In the genomic region with DNA sequence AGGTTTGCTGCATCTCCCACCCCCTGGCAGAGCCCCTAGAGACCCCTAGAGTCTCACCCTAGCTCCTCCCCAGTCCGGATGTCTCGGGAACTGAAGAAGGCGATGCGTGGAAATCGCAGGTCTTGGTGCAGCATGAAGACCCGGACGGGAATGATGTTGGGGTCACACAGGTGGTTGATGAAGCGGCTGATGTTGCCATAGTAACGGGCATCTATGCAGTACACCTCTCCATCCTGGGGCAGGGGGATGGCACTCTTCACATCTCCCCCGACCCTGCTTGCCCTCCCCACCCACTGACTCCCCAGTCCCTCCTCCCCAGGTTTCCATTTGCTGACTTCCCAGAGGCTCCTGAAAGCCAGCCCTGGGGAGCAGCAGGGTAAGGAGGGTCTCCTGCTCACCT, we compare ENCODE assay signal across 19 cellular contexts. TPM values are rescaled to one million over a fixed set of nuclear protein-coding genes. Genes with fewer than 3 reads are reported as not detected.
DNase-seq lines count a peak whose midpoint lies in the region; ATAC-seq, FAIRE-seq and TF ChIP-seq lines count a peak whose summit lies in the region.
"Had no signal": no experiment of that assay in that cellular context is flagged by ENCODE, and none has a peak within 500 bp of the region (broad histone marks: within the 10 kb centered on the region; RNA-seq: fewer than 3 reads in every experiment).

No MANE protein-coding gene starts in this region.

- no peak for TF ChIP-seq EP300 in K562 (IDR thresholded peaks at IDR 0.05; ENCODE audit: low read length)

- in situ Hi-C loops in K562 (cut with MboI): no loop called here

- POLR2A ChIA-PET in K562 (lab: Yijun Ruan, JAX): interaction anchor here (1.6 to 1.7 kb wide), 3 partner anchors 14 to 45 kb away, joined by 4 to 5 read pairs (median 5); partner anchors contain the start of gene EHMT2

- H3K36me3 Mint-ChIP-seq in T-helper 17 cell (ENCODE audit: low read depth): peaks cover 11% of the 10 kb centered on the region
- H3K36me3 Mint-ChIP-seq in stimulated activated effector memory CD8-positive, alpha-beta T cell treated with anti-CD3 and anti-CD28 coated beads, Interleukin-12 subunit alpha, Interleukin-12 subunit beta, amount 100 ng/mL, for 72 hours: peaks cover 60% of the 10 kb centered on the region

- H3K9ac ChIP-seq in K562 (ENCODE audit: insufficient read depth in 1 of 2, low read depth in 2 of 2, low read length in 2 of 2): peak overlapping the region in 1 of 2 experiments; percentile 69; a peak in 1 of 4 replicates
- H3K9ac ChIP-seq: BLaER1 had no signal

- ATAC-seq in Right ventricle myocardium inferior: no peak
- no peak for ATAC-seq in T-helper 17 cell
- ATAC-seq in K562: no peak
- no peak for ATAC-seq in stimulated activated effector memory CD8-positive, alpha-beta T cell treated with anti-CD3 and anti-CD28 coated beads, Interleukin-12 subunit alpha, Interleukin-12 subunit beta, amount 100 ng/mL, for 72 hours
- ATAC-seq in GM19023 (IDR thresholded peaks at IDR 0.05; ENCODE audit: unreplicated experiment): no peak
- ATAC-seq: GM12878 had no signal

- CTCF ChIA-PET in K562 (lab: Yijun Ruan, JAX; ENCODE audit: low intra/inter-chr PET ratio): no interaction called here

- DNase-seq in Right ventricle myocardium inferior (ENCODE audit: missing footprints): peak; percentile 7
- no peak for DNase-seq in left ventricle myocardium inferior
- DNase-seq in T-helper 17 cell: no peak
- no peak for DNase-seq in K562 (ENCODE audit: extremely low read depth in 1 of 4, low spot score in 3 of 4)
- DNase-seq in stimulated activated effector memory CD8-positive, alpha-beta T cell treated with anti-CD3 and anti-CD28 coated beads, Interleukin-12 subunit alpha, Interleukin-12 subunit beta, amount 100 ng/mL, for 72 hours (ENCODE audit: low spot score in 2 of 2): no peak
- no peak for DNase-seq in DMS53 treated with DMSO at 0.1 percent for 48 hours (lab: John Stamatoyannopoulos, UW; ENCODE audit: unreplicated experiment)
- DNase-seq in midbrain (lab: John Stamatoyannopoulos, UW): no peak
- DNase-seq: 8988T; AML-193; CD4-positive, CD25-positive, alpha-beta regulatory T cell; DMS 273 treated with DMSO at 0.1 percent for 48 hours; DMS79; HCEC 1CT had no signal

- no TSS peak for BruUV-seq in K562 (replicated peaks; lab: Mats Ljungman, UMichigan)

- H3K9me3 Mint-ChIP-seq in stimulated activated effector memory CD8-positive, alpha-beta T cell treated with anti-CD3 and anti-CD28 coated beads, Interleukin-12 subunit alpha, Interleukin-12 subunit beta, amount 100 ng/mL, for 72 hours: no peaks in the 10 kb centered on the region
- H3K9me3 Mint-ChIP-seq: CD4-positive, CD25-positive, alpha-beta regulatory T cell had no signal

- no peak overlapping the region for H3K4me2 ChIP-seq in K562 (ENCODE audit: insufficient read depth, low read length)
- H3K4me2 ChIP-seq: BLaER1 had no signal

- H3K27me3 ChIP-seq in left ventricle myocardium inferior (ENCODE audit: low read depth): no peaks in the 10 kb centered on the region
- H3K27me3 ChIP-seq in K562 (ENCODE audit: control insufficient read depth in 2 of 2, insufficient read depth in 2 of 2, low read length in 2 of 2): no peaks in the 10 kb centered on the region
- H3K27me3 ChIP-seq: BLaER1 had no signal

- TF ChIP-seq CTCF in left ventricle myocardium inferior (IDR thresholded peaks at IDR 0.05; ENCODE audit: borderline replicate concordance) (no peak), K562 (IDR thresholded peaks at IDR 0.05 in 2 of 3, conservative IDR thresholded peaks at IDR 0.05 in 1 of 3; ENCODE audit: insufficient read depth in 2 of 3, low read depth in 1 of 3, low read length in 3 of 3) (no peak)

- FAIRE-seq in K562 (lab: Jason Lieb, UNC): no peak
- FAIRE-seq: GM12878, GM18507, H1, HTR-8/SVneo had no signal

- 79% methylated on average over 10 of the region's 10 CpGs for WGBS in K562 (ENCODE audit: insufficient coverage, low coverage, missing lambda C conversion rate)

- TF ChIP-seq RAD21 in K562 (CRISPR knock-in tag; conservative IDR thresholded peaks at IDR 0.05 in 1 of 2, IDR thresholded peaks at IDR 0.05 in 1 of 2): no peak

- H3K27ac ChIP-seq in left ventricle myocardium inferior (replicated peaks): no peak overlapping the region
- no peak overlapping the region for H3K27ac ChIP-seq in K562 (ENCODE audit: extremely low read depth, low read depth, low read length)
- H3K27ac ChIP-seq: BLaER1 had no signal

- H3K9me1 ChIP-seq in K562 (ENCODE audit: control insufficient read depth, insufficient read depth, low read length): no peaks in the 10 kb centered on the region

- H3K27me3 Mint-ChIP-seq in T-helper 17 cell: no peaks in the 10 kb centered on the region
- H3K27me3 Mint-ChIP-seq: CD4-positive, CD25-positive, alpha-beta regulatory T cell had no signal

- intact Hi-C loops in Right ventricle myocardium inferior (cut with DNase I): no loop called here
- intact Hi-C loops in left ventricle myocardium inferior (cut with micrococcal nuclease): no loop called here
- intact Hi-C loops in K562 (cut with micrococcal nuclease): no loop called here

- H3K4me3 ChIP-seq in left ventricle myocardium inferior: no peak overlapping the region
- no peak overlapping the region for H3K4me3 ChIP-seq in K562
- H3K4me3 ChIP-seq: BLaER1, GM12878 had no signal

- H3K4me1 ChIP-seq in left ventricle myocardium inferior (no peaks in the 10 kb centered on the region), K562 (replicated peaks in 1 of 2; ENCODE audit: control insufficient read depth in 2 of 2, insufficient read depth in 2 of 2, low read length in 2 of 2) (peaks cover 0 to 34% of the 10 kb centered on the region in 2 experiments; a peak in 3 of 5 replicates)
- H3K4me1 ChIP-seq: BLaER1 had no signal

- H4K20me1 ChIP-seq in K562 (replicated peaks; ENCODE audit: control insufficient read depth, insufficient read depth, low read length): no peaks in the 10 kb centered on the region

- H2AFZ ChIP-seq in K562 (ENCODE audit: low read depth, low read length): no peak overlapping the region

- no peak overlapping the region for H3K27ac Mint-ChIP-seq in T-helper 17 cell
- H3K27ac Mint-ChIP-seq in stimulated activated effector memory CD8-positive, alpha-beta T cell treated with anti-CD3 and anti-CD28 coated beads, Interleukin-12 subunit alpha, Interleukin-12 subunit beta, amount 100 ng/mL, for 72 hours: peak overlapping the region; percentile 86

- H3K9me3 ChIP-seq in left ventricle myocardium inferior (replicated peaks) (no peaks in the 10 kb centered on the region), T-helper 17 cell (ENCODE audit: control insufficient read depth, low read length, poor library complexity, severe bottlenecking) (no peaks in the 10 kb centered on the region), K562 (replicated peaks; ENCODE audit: control insufficient read depth, insufficient read depth, low read depth, low read length) (no peaks in the 10 kb centered on the region)
- H3K9me3 ChIP-seq: BLaER1 had no signal

- peak overlapping the region; percentile 19 for H3K4me3 Mint-ChIP-seq in T-helper 17 cell
- H3K4me3 Mint-ChIP-seq in stimulated activated effector memory CD8-positive, alpha-beta T cell treated with anti-CD3 and anti-CD28 coated beads, Interleukin-12 subunit alpha, Interleukin-12 subunit beta, amount 100 ng/mL, for 72 hours: no peak overlapping the region
- H3K4me3 Mint-ChIP-seq: CD4-positive, CD25-positive, alpha-beta regulatory T cell had no signal

- TF ChIP-seq POLR2A in K562 (conservative IDR thresholded peaks at IDR 0.05): no peak

- H3K36me3 ChIP-seq in left ventricle myocardium inferior: peaks cover 56% of the 10 kb centered on the region
- H3K36me3 ChIP-seq in K562 (ENCODE audit: control insufficient read depth, insufficient read depth, low read length): peaks cover 59% of the 10 kb centered on the region; the same call in 2 of the 3 replicates

- peaks cover 7% of the 10 kb centered on the region for H3K4me1 Mint-ChIP-seq in T-helper 17 cell
- H3K4me1 Mint-ChIP-seq in stimulated activated effector memory CD8-positive, alpha-beta T cell treated with anti-CD3 and anti-CD28 coated beads, Interleukin-12 subunit alpha, Interleukin-12 subunit beta, amount 100 ng/mL, for 72 hours: peaks cover 6% of the 10 kb centered on the region

- H3K79me2 ChIP-seq in K562 (ENCODE audit: control insufficient read depth, insufficient read depth, low read length): no peaks in the 10 kb centered on the region

RNA-seq across cellular contexts. Expression of gene SLC44A4, which starts 1.8 kb away (rescaled TPM):
- total RNA-seq in Right ventricle myocardium inferior: not detected
- total RNA-seq in left ventricle myocardium inferior: 0.08 TPM
- total RNA-seq in T-helper 17 cell: under 1 TPM; 0.10 to 0.13 TPM
- total RNA-seq in K562 (2011; cell fraction: chromatin; rRNA removed; ENCODE audit: low replicate concordance): 13.6 and 22.5 TPM in 2 replicates
- total RNA-seq in K562 (2011; cell fraction: nucleolus; rRNA removed): 16.0 and 16.6 TPM in 2 replicates
- total RNA-seq in K562 (2011; cell fraction: nucleoplasm; rRNA removed): 10.0 and 15.2 TPM in 2 replicates
- 7.9 and 9.8 TPM in 2 replicates for total RNA-seq in K562 (2014; rRNA removed)
- 7.3 and 10.3 TPM in 2 replicates for total RNA-seq in K562 (2014; rRNA removed; fragmentation: Illumina TruSeq; extraction: Trizol)
- 9.2 and 11.2 TPM in 2 replicates for total RNA-seq in K562 (2015; rRNA removed; fragmentation: Illumina TruSeq; extraction: Trizol)
- 13.6 and 18.6 TPM in 2 replicates for total RNA-seq in K562 (2021)
- 11.2 and 13.0 TPM in 2 replicates for polyA plus RNA-seq in K562 (2011; rRNA removed)
- 9.9 and 10.0 TPM in 2 replicates for polyA plus RNA-seq in K562 (2011; cell fraction: cytosol; rRNA removed)
- polyA plus RNA-seq in K562 (2011; cell fraction: nucleus; rRNA removed): 15.2 and 17.2 TPM in 2 replicates
- 10.3 and 17.3 TPM in 2 replicates for polyA plus RNA-seq in K562 (2012)
- 12.1 and 13.0 TPM in 2 replicates for polyA plus RNA-seq in K562 (2014; fragmentation: Illumina TruSeq; extraction: Trizol)
- polyA plus RNA-seq in K562 (2014; fragmentation: Nextera tagmentation; extraction: Ambion mirVana): 10 to 100 TPM in 1 of 2 experiments, 1 to 10 TPM in 1; 9.0 to 12.8 TPM
- 13.6 TPM in 2 replicates for polyA plus RNA-seq in K562 (2014; rRNA removed)
- polyA minus RNA-seq in K562 (2011; rRNA and poly(A)+ RNA removed): 2.9 and 3.4 TPM in 2 replicates
- polyA minus RNA-seq in K562 (2011; cell fraction: cytosol; rRNA and poly(A)+ RNA removed): 1.4 and 4.3 TPM in 2 replicates
- 4.2 and 5.8 TPM in 2 replicates for polyA minus RNA-seq in K562 (2011; cell fraction: nucleus; rRNA and poly(A)+ RNA removed)
- polyA plus RNA-seq: CD4-positive, CD25-positive, alpha-beta regulatory T cell had no signal

RNA-seq across cellular contexts. Expression of gene EHMT2, which starts 16.9 kb away (rescaled TPM):
- 16.8 TPM for total RNA-seq in Right ventricle myocardium inferior
- 15.6 TPM for total RNA-seq in left ventricle myocardium inferior
- total RNA-seq in T-helper 17 cell: 10 to 100 TPM; 40.4 to 46.2 TPM
- total RNA-seq in K562 (2011; cell fraction: chromatin; rRNA removed; ENCODE audit: low replicate concordance): 69.0 and 119 TPM in 2 replicates
- 74.9 and 75.4 TPM in 2 replicates for total RNA-seq in K562 (2011; cell fraction: nucleolus; rRNA removed)
- total RNA-seq in K562 (2011; cell fraction: nucleoplasm; rRNA removed): 62.5 and 71.7 TPM in 2 replicates
- total RNA-seq in K562 (2014; rRNA removed): 42.0 and 61.8 TPM in 2 replicates
- 16.5 and 24.5 TPM in 2 replicates for total RNA-seq in K562 (2014; rRNA removed; fragmentation: Illumina TruSeq; extraction: Trizol)
- 38.5 and 42.9 TPM in 2 replicates for total RNA-seq in K562 (2015; rRNA removed; fragmentation: Illumina TruSeq; extraction: Trizol)
- total RNA-seq in K562 (2021): 61.7 and 63.8 TPM in 2 replicates
- polyA plus RNA-seq in K562 (2011; rRNA removed): 29.1 and 49.4 TPM in 2 replicates
- polyA plus RNA-seq in K562 (2011; cell fraction: cytosol; rRNA removed): 39.1 and 46.6 TPM in 2 replicates
- 121 and 148 TPM in 2 replicates for polyA plus RNA-seq in K562 (2011; cell fraction: nucleus; rRNA removed)
- 70.5 and 80.9 TPM in 2 replicates for polyA plus RNA-seq in K562 (2012)
- polyA plus RNA-seq in K562 (2014; fragmentation: Illumina TruSeq; extraction: Trizol): 56.5 and 61.4 TPM in 2 replicates
- 1 to 10 TPM; 2.1 to 4.1 TPM for polyA plus RNA-seq in K562 (2014; fragmentation: Nextera tagmentation; extraction: Ambion mirVana)
- polyA plus RNA-seq in K562 (2014; rRNA removed): 41.2 and 44.9 TPM in 2 replicates
- 31.6 and 42.3 TPM in 2 replicates for polyA minus RNA-seq in K562 (2011; rRNA and poly(A)+ RNA removed)
- 38.8 and 54.2 TPM in 2 replicates for polyA minus RNA-seq in K562 (2011; cell fraction: cytosol; rRNA and poly(A)+ RNA removed)
- polyA minus RNA-seq in K562 (2011; cell fraction: nucleus; rRNA and poly(A)+ RNA removed): 16.0 and 25.3 TPM in 2 replicates

RNA-seq across cellular contexts. Expression of gene NEU1, which starts 18.0 kb away (rescaled TPM):
- total RNA-seq in Right ventricle myocardium inferior (25.6 TPM), left ventricle myocardium inferior (26.0 TPM), T-helper 17 cell (10 to 100 TPM; 27.1 to 29.6 TPM), K562 (2014; rRNA removed) (50.3 and 54.0 TPM in 2 replicates), K562 (2014; rRNA removed; fragmentation: Illumina TruSeq; extraction: Trizol) (30.9 and 33.6 TPM in 2 replicates), K562 (2015; rRNA removed; fragmentation: Illumina TruSeq; extraction: Trizol) (63.9 and 64.3 TPM in 2 replicates), K562 (2021) (44.8 and 51.0 TPM in 2 replicates)
- total RNA-seq in K562 (2011; cell fraction: chromatin; rRNA removed; ENCODE audit: low replicate concordance): 67.7 and 179 TPM in 2 replicates
- total RNA-seq in K562 (2011; cell fraction: nucleolus; rRNA removed): 199 and 231 TPM in 2 replicates
- total RNA-seq in K562 (2011; cell fraction: nucleoplasm; rRNA removed): 148 and 162 TPM in 2 replicates
- polyA plus RNA-seq in K562 (2011; rRNA removed) (67.8 and 79.4 TPM in 2 replicates), K562 (2014; fragmentation: Illumina TruSeq; extraction: Trizol) (53.4 and 60.3 TPM in 2 replicates), K562 (2014; fragmentation: Nextera tagmentation; extraction: Ambion mirVana) (10 to 100 TPM; 14.8 to 20.6 TPM), K562 (2014; rRNA removed) (51.5 and 51.9 TPM in 2 replicates)
- polyA plus RNA-seq in K562 (2011; cell fraction: cytosol; rRNA removed): 96.7 and 120 TPM in 2 replicates
- 72.0 and 94.4 TPM in 2 replicates for polyA plus RNA-seq in K562 (2011; cell fraction: nucleus; rRNA removed)
- polyA plus RNA-seq in K562 (2012): 72.5 and 193 TPM in 2 replicates
- polyA minus RNA-seq in K562 (2011; rRNA and poly(A)+ RNA removed): 39.7 and 44.9 TPM in 2 replicates
- 32.9 and 34.4 TPM in 2 replicates for polyA minus RNA-seq in K562 (2011; cell fraction: cytosol; rRNA and poly(A)+ RNA removed)
- polyA minus RNA-seq in K562 (2011; cell fraction: nucleus; rRNA and poly(A)+ RNA removed): 21.7 and 26.9 TPM in 2 replicates

RNA-seq across cellular contexts. Expression of gene ZBTB12, which starts 21.3 kb away (rescaled TPM):
- 3.2 TPM for total RNA-seq in Right ventricle myocardium inferior
- total RNA-seq in left ventricle myocardium inferior: 3.5 TPM
- total RNA-seq in T-helper 17 cell: under 1 TPM; 0.50 to 0.96 TPM
- 2.2 and 5.9 TPM in 2 replicates for total RNA-seq in K562 (2011; cell fraction: chromatin; rRNA removed; ENCODE audit: low replicate concordance)
- 6.8 and 7.0 TPM in 2 replicates for total RNA-seq in K562 (2011; cell fraction: nucleolus; rRNA removed)
- 2.7 and 2.9 TPM in 2 replicates for total RNA-seq in K562 (2011; cell fraction: nucleoplasm; rRNA removed)
- 4.6 and 9.6 TPM in 2 replicates for total RNA-seq in K562 (2014; rRNA removed)
- total RNA-seq in K562 (2014; rRNA removed; fragmentation: Illumina TruSeq; extraction: Trizol): 1.4 and 1.9 TPM in 2 replicates
- 6.3 and 7.0 TPM in 2 replicates for total RNA-seq in K562 (2015; rRNA removed; fragmentation: Illumina TruSeq; extraction: Trizol)
- 9.9 and 12.4 TPM in 2 replicates for total RNA-seq in K562 (2021)
- 2.6 and 4.1 TPM in 2 replicates for polyA plus RNA-seq in K562 (2011; rRNA removed)
- 4.1 and 8.1 TPM in 2 replicates for polyA plus RNA-seq in K562 (2011; cell fraction: cytosol; rRNA removed)
- 3.8 and 4.9 TPM in 2 replicates for polyA plus RNA-seq in K562 (2011; cell fraction: nucleus; rRNA removed)
- 15.0 and 15.4 TPM in 2 replicates for polyA plus RNA-seq in K562 (2012)
- polyA plus RNA-seq in K562 (2014; fragmentation: Illumina TruSeq; extraction: Trizol): 7.0 and 12.4 TPM in 2 replicates
- polyA plus RNA-seq in K562 (2014; fragmentation: Nextera tagmentation; extraction: Ambion mirVana): under 1 TPM in 1 of 2 experiments, not detected in 1; 0.03 TPM
- 9.1 and 10.4 TPM in 2 replicates for polyA plus RNA-seq in K562 (2014; rRNA removed)
- polyA minus RNA-seq in K562 (2011; rRNA and poly(A)+ RNA removed): 2.7 and 3.1 TPM in 2 replicates
- 6.1 and 6.5 TPM in 2 replicates for polyA minus RNA-seq in K562 (2011; cell fraction: cytosol; rRNA and poly(A)+ RNA removed)
- 5.0 and 8.6 TPM in 2 replicates for polyA minus RNA-seq in K562 (2011; cell fraction: nucleus; rRNA and poly(A)+ RNA removed)
- polyA plus RNA-seq: CD4-positive, CD25-positive, alpha-beta regulatory T cell had no signal

RNA-seq across cellular contexts. Expression of gene C2, which starts 46.9 kb away (rescaled TPM):
- total RNA-seq in Right ventricle myocardium inferior: 8.9 TPM
- 9.7 TPM for total RNA-seq in left ventricle myocardium inferior
- total RNA-seq in T-helper 17 cell: 1 to 10 TPM in 1 of 2 donors, not detected in 1; 2.1 TPM
- total RNA-seq in K562 (2011; cell fraction: chromatin; rRNA removed; ENCODE audit: low replicate concordance): 0.81 and 1.5 TPM in 2 replicates
- total RNA-seq in K562 (2011; cell fraction: nucleolus; rRNA removed): 0.66 and 1.5 TPM in 2 replicates
- total RNA-seq in K562 (2011; cell fraction: nucleoplasm; rRNA removed): 0.66 and 0.84 TPM in 2 replicates
- 0.05 and 0.20 TPM in 2 replicates for total RNA-seq in K562 (2014; rRNA removed)
- 0.40 TPM in 1 of 2 replicates, not detected in the other for total RNA-seq in K562 (2014; rRNA removed; fragmentation: Illumina TruSeq; extraction: Trizol)
- total RNA-seq in K562 (2015; rRNA removed; fragmentation: Illumina TruSeq; extraction: Trizol): 0.58 and 0.72 TPM in 2 replicates
- total RNA-seq in K562 (2021): 1.1 and 1.2 TPM in 2 replicates
- polyA plus RNA-seq in K562 (2011; rRNA removed): 0.38 and 0.47 TPM in 2 replicates
- polyA plus RNA-seq in K562 (2011; cell fraction: cytosol; rRNA removed): 0.34 and 0.53 TPM in 2 replicates
- polyA plus RNA-seq in K562 (2011; cell fraction: nucleus; rRNA removed): 0.46 and 0.76 TPM in 2 replicates
- 0.44 and 4.6 TPM in 2 replicates for polyA plus RNA-seq in K562 (2012)
- 0.36 and 0.40 TPM in 2 replicates for polyA plus RNA-seq in K562 (2014; fragmentation: Illumina TruSeq; extraction: Trizol)
- under 1 TPM in 1 of 2 experiments, not detected in 1; 0.27 TPM for polyA plus RNA-seq in K562 (2014; fragmentation: Nextera tagmentation; extraction: Ambion mirVana)
- polyA plus RNA-seq in K562 (2014; rRNA removed): 0.11 and 0.28 TPM in 2 replicates
- 0.14 and 0.15 TPM in 2 replicates for polyA minus RNA-seq in K562 (2011; rRNA and poly(A)+ RNA removed)
- 1.2 TPM in 1 of 2 replicates, not detected in the other for polyA minus RNA-seq in K562 (2011; cell fraction: cytosol; rRNA and poly(A)+ RNA removed)
- 0.13 and 0.44 TPM in 2 replicates for polyA minus RNA-seq in K562 (2011; cell fraction: nucleus; rRNA and poly(A)+ RNA removed)
